32 cellular contexts compared by ENCODE assay signal in the genomic region with DNA sequence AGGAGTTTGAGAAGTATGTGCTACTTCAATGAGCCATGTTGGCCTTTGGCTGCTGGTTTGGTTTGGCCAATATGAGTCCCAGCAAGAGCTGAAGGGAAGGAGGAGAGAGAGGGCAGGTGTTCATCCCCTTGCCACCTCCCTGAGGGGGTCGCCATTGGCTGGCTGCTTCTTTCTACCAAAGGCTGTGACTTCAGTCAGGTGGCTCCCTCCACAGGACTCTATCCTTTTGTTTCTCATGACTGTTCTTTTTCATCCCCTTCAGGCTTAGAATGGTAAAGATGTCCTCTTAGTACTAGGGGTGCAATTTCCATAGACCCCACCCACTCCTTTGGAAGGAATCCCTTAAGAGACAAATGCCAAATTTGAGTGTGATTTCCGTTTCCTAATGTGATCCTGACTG. TPM values are rescaled to one million over a fixed set of nuclear protein-coding genes. Genes with fewer than 3 reads are reported as not detected.
DNase-seq lines count a peak whose midpoint lies in the region; ATAC-seq, FAIRE-seq and TF ChIP-seq lines count a peak whose summit lies in the region.
"Had no signal": no experiment of that assay in that cellular context is flagged by ENCODE, and none has a peak within 500 bp of the region (broad histone marks: within the 10 kb centered on the region; RNA-seq: fewer than 3 reads in every experiment).

No MANE protein-coding gene starts in this region.

- no peaks in the 10 kb centered on the region for H3K9me3 Mint-ChIP-seq in neural progenitor cell
- H3K9me3 Mint-ChIP-seq: activated T-cell treated with anti-CD3 and anti-CD28 coated beads, Interleukin-2, amount 50 U/mL, for 4 hours had no signal

- RAD21 ChIA-PET in GM12878 (lab: Charles Lee; ENCODE audit: unreplicated experiment) = no interaction called here

- H3F3A ChIP-seq in Loucy (ENCODE audit: low read depth) = no peaks in the 10 kb centered on the region
- no peaks in the 10 kb centered on the region for H3F3A ChIP-seq in neural progenitor cell (ENCODE audit: low read depth)

- TF ChIP-seq RAD21 in GM12878 (IDR thresholded peaks at IDR 0.05; ENCODE audit: insufficient read depth, low read depth, low read length) = no peak

- in situ Hi-C loops in GM12878 (cut with MboI) = no loop called here

- intact Hi-C loops in GM12878 (cut with micrococcal nuclease; ENCODE audit: unreplicated experiment) = no loop called here
- intact Hi-C loops in esophagus muscularis mucosa (cut with DNase I) = no loop called here

- TF ChIP-seq EP300 in GM12878 (IDR thresholded peaks at IDR 0.05; ENCODE audit: borderline replicate concordance in 1 of 2, control insufficient read depth in 1 of 2, low read depth in 2 of 2, low read length in 2 of 2) (no peak), esophagus muscularis mucosa (IDR thresholded peaks at IDR 0.05) (no peak)

- H2AFZ ChIP-seq in Loucy (ENCODE audit: low read length) (no peak overlapping the region), GM12878 (ENCODE audit: control insufficient read depth, low read depth, low read length) (no peak overlapping the region), neural progenitor cell (replicated peaks) (peak overlapping the region; percentile 67)
- H2AFZ ChIP-seq: GM23248 had no signal

- H3K36me3 Mint-ChIP-seq in neural progenitor cell = no peaks in the 10 kb centered on the region
- H3K36me3 Mint-ChIP-seq: CD4-positive, alpha-beta memory T cell had no signal

- no TSS peak for BruUV-seq in GM12878 (replicated peaks; lab: Mats Ljungman, UMichigan)

- H3K4me1 ChIP-seq in Loucy (ENCODE audit: insufficient read depth, low read length, poor library complexity, severe bottlenecking) = no peaks in the 10 kb centered on the region
- no peaks in the 10 kb centered on the region for H3K4me1 ChIP-seq in GM12878 (ENCODE audit: control insufficient read depth, insufficient read depth, low read length)
- no peaks in the 10 kb centered on the region for H3K4me1 ChIP-seq in neural progenitor cell
- H3K4me1 ChIP-seq in esophagus muscularis mucosa = peaks cover 0 to 49% (median 37%) of the 10 kb centered on the region in 4 donors
- H3K4me1 ChIP-seq: psoas muscle had no signal

- POLR2A ChIA-PET in GM12878 (lab: Charles Lee) = no interaction called here

- SMC1A ChIA-PET in GM12878 (lab: Charles Lee; ENCODE audit: uncharacterized antibody, unreplicated experiment) = interaction anchor here (0.6 kb wide), 1 partner anchor 418 kb away, joined by 4 read pairs; no protein-coding TSS in a partner anchor

- FAIRE-seq in GM12878 (lab: Jason Lieb, UNC) = no peak
- FAIRE-seq: bronchial epithelial cell, G401.6 had no signal

- H3K4me2 ChIP-seq in Loucy (ENCODE audit: low read depth, low read length, poor library complexity, severe bottlenecking) (no peak overlapping the region), GM12878 (ENCODE audit: control insufficient read depth, insufficient read depth) (no peak overlapping the region), neural progenitor cell (no peak overlapping the region)
- H3K4me2 ChIP-seq: SK-N-SH had no signal

- no peak overlapping the region for H3K27ac Mint-ChIP-seq in neural progenitor cell
- H3K27ac Mint-ChIP-seq: CD4-positive, alpha-beta memory T cell; T-helper 17 cell had no signal

- H3K4me1 Mint-ChIP-seq in neural progenitor cell = no peaks in the 10 kb centered on the region

- 0% methylated on average over 2 of the region's 2 CpGs for WGBS in GM12878 (ENCODE audit: insufficient coverage, insufficient replicate concordance, low lambda C conversion rate, missing lambda C conversion rate)
- 68% methylated on average over 2 of the region's 2 CpGs for WGBS in esophagus muscularis mucosa

- CTCF ChIA-PET in GM12878 (lab: Yijun Ruan, JAX) = interaction anchor here (0.7 kb wide), 1 partner anchor 98 kb away, joined by 3 read pairs; no protein-coding TSS in a partner anchor

- H3K36me3 ChIP-seq in Loucy (ENCODE audit: insufficient read depth, low read length) (no peaks in the 10 kb centered on the region), GM12878 (ENCODE audit: control insufficient read depth in 2 of 2, insufficient read depth in 2 of 2, low read length in 1 of 2) (no peaks in the 10 kb centered on the region), neural progenitor cell (no peaks in the 10 kb centered on the region), esophagus muscularis mucosa (no peaks in the 10 kb centered on the region)
- H3K36me3 ChIP-seq: gastroesophageal sphincter, neutrophil, tibial nerve had no signal

- H3K9me3 ChIP-seq in Loucy (ENCODE audit: insufficient read depth, low read depth, low read length) (no peaks in the 10 kb centered on the region), GM12878 (replicated peaks; ENCODE audit: control insufficient read depth, insufficient read depth, low read length) (no peaks in the 10 kb centered on the region), neural progenitor cell (ENCODE audit: low read depth) (no peaks in the 10 kb centered on the region), esophagus muscularis mucosa (no peaks in the 10 kb centered on the region)
- H3K9me3 ChIP-seq: gastroesophageal sphincter, neutrophil, psoas muscle, SK-N-SH, tibial nerve had no signal

- DNase-seq in NCI-H146 (lab: John Stamatoyannopoulos, UW) (peak; percentile 16), NCI-H146 treated with DMSO at 0.1 percent for 48 hours (lab: John Stamatoyannopoulos, UW; ENCODE audit: unreplicated experiment) (no peak), GM12878 (ENCODE audit: low read depth, low spot score) (no peak), neural progenitor cell (ENCODE audit: low spot score) (peak; percentile 39), hippocampal formation (lab: John Stamatoyannopoulos, UW) (no peak), esophagus muscularis mucosa (ENCODE audit: extremely low spot score) (no peak)
- DNase-seq: activated CD4-positive, alpha-beta T cell treated with anti-CD3 and anti-CD28 coated beads for 48 hours; activated naive CD4-positive, alpha-beta T cell treated with Interleukin-2 at 50 U/mL for 16 hours; activated T-cell treated with anti-CD3 and anti-CD28 coated beads, Interleukin-2, amount 50 U/mL, for 4 hours; amygdala; CD4-positive, alpha-beta memory T cell; DMS 273 treated with DMSO at 0.1 percent for 48 hours; GM23248; hypothalamus; mammary epithelial cell; NCI-H1417 treated with DMSO at 0.1 percent for 48 hours; NCI-H2171 treated with DMSO at 0.1 percent for 48 hours; NCI-H524; psoas muscle; SK-N-SH; T-helper 17 cell had no signal

- H3K27ac ChIP-seq in GM12878 (ENCODE audit: control insufficient read depth, insufficient read depth) = no peak overlapping the region
- no peak overlapping the region for H3K27ac ChIP-seq in neural progenitor cell
- H3K27ac ChIP-seq in esophagus muscularis mucosa (replicated peaks in 1 of 4) = no peak overlapping the region
- H3K27ac ChIP-seq: coronary artery, gastroesophageal sphincter, GM23248, HL-60, neutrophil, psoas muscle, tibial nerve had no signal

- H3K27me3 ChIP-seq in Loucy (ENCODE audit: insufficient read depth, low read length, poor library complexity, severe bottlenecking) = no peaks in the 10 kb centered on the region
- H3K27me3 ChIP-seq in GM12878 (replicated peaks in 1 of 2; ENCODE audit: control insufficient read depth in 2 of 2, insufficient read depth in 2 of 2, low read length in 1 of 2) = no peaks in the 10 kb centered on the region
- no peaks in the 10 kb centered on the region for H3K27me3 ChIP-seq in neural progenitor cell
- H3K27me3 ChIP-seq in esophagus muscularis mucosa = no peaks in the 10 kb centered on the region
- H3K27me3 ChIP-seq: gastroesophageal sphincter, tibial nerve had no signal

- H3K79me2 ChIP-seq in Loucy (ENCODE audit: insufficient read depth, low read length) (no peaks in the 10 kb centered on the region), GM12878 (ENCODE audit: control insufficient read depth, insufficient read depth, low read length) (no peaks in the 10 kb centered on the region), neural progenitor cell (ENCODE audit: low read depth) (no peaks in the 10 kb centered on the region)

- H3K9ac ChIP-seq in Loucy (ENCODE audit: low read depth, low read length, poor library complexity, severe bottlenecking) = no peak overlapping the region
- H3K9ac ChIP-seq in GM12878 (ENCODE audit: control insufficient read depth, insufficient read depth, low read length) = no peak overlapping the region
- no peak overlapping the region for H3K9ac ChIP-seq in neural progenitor cell
- H3K9ac ChIP-seq: GM23248, SK-N-SH had no signal

- no peaks in the 10 kb centered on the region for H3K27me3 Mint-ChIP-seq in neural progenitor cell (ENCODE audit: insufficient read depth, low read depth)

- H4K20me1 ChIP-seq in Loucy (ENCODE audit: insufficient read depth, low read length, poor library complexity, severe bottlenecking) (no peaks in the 10 kb centered on the region), GM12878 (ENCODE audit: control insufficient read depth, insufficient read depth) (no peaks in the 10 kb centered on the region), neural progenitor cell (ENCODE audit: low read depth) (no peaks in the 10 kb centered on the region)

- H3K9me2 ChIP-seq in Loucy (replicated peaks; ENCODE audit: low read depth, low read length) = no peaks in the 10 kb centered on the region
- H3K9me2 ChIP-seq: SK-N-SH had no signal

- H3K4me3 Mint-ChIP-seq in neural progenitor cell = no peak overlapping the region
- H3K4me3 Mint-ChIP-seq: activated T-cell treated with anti-CD3 and anti-CD28 coated beads, Interleukin-2, amount 50 U/mL, for 4 hours; CD4-positive, alpha-beta memory T cell; T-helper 17 cell had no signal

- H3K4me3 ChIP-seq in Loucy (ENCODE audit: low read length, poor library complexity, severe bottlenecking) = no peak overlapping the region
- H3K4me3 ChIP-seq in GM12878 = no peak overlapping the region
- no peak overlapping the region for H3K4me3 ChIP-seq in neural progenitor cell
- H3K4me3 ChIP-seq in esophagus muscularis mucosa = no peak overlapping the region
- H3K4me3 ChIP-seq: coronary artery, gastroesophageal sphincter, GM23248, psoas muscle, tibial nerve had no signal

- TF ChIP-seq POLR2A in GM12878 (IDR thresholded peaks at IDR 0.05; ENCODE audit: low read depth, low read length) (no peak), esophagus muscularis mucosa (IDR thresholded peaks at IDR 0.05; ENCODE audit: low read depth) (no peak)

- ATAC-seq in GM12878 (peak; percentile 29; the same call in 2 of the 3 replicates), HG03139 (IDR thresholded peaks at IDR 0.05; ENCODE audit: unreplicated experiment) (no peak)
- ATAC-seq: activated T-cell treated with anti-CD3 and anti-CD28 coated beads, Interleukin-2, amount 50 U/mL, for 4 hours; gastroesophageal sphincter; psoas muscle; T-helper 17 cell had no signal

- TF ChIP-seq CTCF in Loucy (conservative IDR thresholded peaks at IDR 0.05; ENCODE audit: low read length) = peak; percentile 22; the same call in 1 of the 2 replicates
- TF ChIP-seq CTCF in GM12878 (IDR thresholded peaks at IDR 0.05 in 2 of 3, conservative IDR thresholded peaks at IDR 0.05 in 1 of 3; ENCODE audit: control insufficient read depth in 2 of 3, extremely low read depth in 1 of 3, insufficient read depth in 1 of 3, low read depth in 3 of 3, low read length in 3 of 3) = peak in 1 of 3 experiments; percentile 22; a peak in 1 of 6 replicates
- peak; percentile 19 for TF ChIP-seq CTCF in neural progenitor cell (IDR thresholded peaks at IDR 0.05)
- TF ChIP-seq CTCF in esophagus muscularis mucosa (IDR thresholded peaks at IDR 0.05) = no peak

RNA-seq across cellular contexts. Expression of a gene that starts 31.2 kb away (rescaled TPM):
- total RNA-seq in GM12878 (2013; cell fraction: nucleolus; rRNA removed) = 12.5 and 13.2 TPM in 2 replicates
- total RNA-seq in GM12878 (2014; rRNA removed) (0.22 and 0.23 TPM in 2 replicates), GM12878 (2014; rRNA removed; fragmentation: Illumina TruSeq; extraction: Trizol) (0.32 and 0.36 TPM in 2 replicates), GM12878 (2021) (0.31 and 0.56 TPM in 2 replicates), neural progenitor cell (ENCODE audit: low replicate concordance) (0.13 and 0.77 TPM in 2 replicates), esophagus muscularis mucosa (1 to 10 TPM in 3 of 4 donors, under 1 TPM in 1; 0.83 to 2.0 (median 1.6) TPM)
- polyA plus RNA-seq in GM12878 (2011; ENCODE audit: low read depth) = 0.34 TPM
- polyA plus RNA-seq in GM12878 (2011; rRNA removed) (3.7 and 5.8 TPM in 2 replicates), GM12878 (2014; fragmentation: Illumina TruSeq; extraction: Trizol) (0.22 and 0.34 TPM in 2 replicates), GM12878 (2014; fragmentation: Nextera tagmentation; extraction: Ambion mirVana) (under 1 TPM; 0.11 to 0.37 TPM), GM12878 (2014; rRNA removed) (0.14 and 0.30 TPM in 2 replicates), GM12878 (2016; fragmentation: Nextera tagmentation; extraction: Ambion mirVana) (under 1 TPM; 0.04 to 0.16 TPM)
- polyA plus RNA-seq in GM12878 (2011; cell fraction: cytosol; rRNA removed) = 1.0 and 1.4 TPM in 2 replicates
- 6.0 and 6.2 TPM in 2 replicates for polyA plus RNA-seq in GM12878 (2011; cell fraction: nucleus; rRNA removed)
- polyA plus RNA-seq in GM12878 (2012) = 0.51 TPM in 2 replicates
- polyA minus RNA-seq in GM12878 (2011; rRNA and poly(A)+ RNA removed) = 4.2 and 4.8 TPM in 2 replicates
- 1.6 and 2.5 TPM in 2 replicates for polyA minus RNA-seq in GM12878 (2011; cell fraction: cytosol; rRNA and poly(A)+ RNA removed)
- polyA minus RNA-seq in GM12878 (2011; cell fraction: nucleus; rRNA and poly(A)+ RNA removed) = 3.9 and 4.3 TPM in 2 replicates
- total RNA-seq: activated CD8-positive, alpha-beta memory T cell treated with anti-CD3 and anti-CD28 coated beads for 36 hours; activated T-cell treated with anti-CD3 and anti-CD28 coated beads, Interleukin-2, amount 50 U/mL, for 4 hours; bronchial epithelial cell; CD4-positive, alpha-beta memory T cell; MCF 10A; T-helper 17 cell had no signal
- polyA plus RNA-seq: CD4-positive, alpha-beta memory T cell; mammary epithelial cell had no signal

Comparison
In these comparisons a context has a peak if more than half of its experiments do, and no peak if none do; other contexts are left out.
1. DNase-seq: peak in NCI-H146 (single experiment) and neural progenitor cell (single experiment); none in NCI-H146 treated with DMSO at 0.1 percent for 48 hours (single experiment), GM12878 (single experiment), hippocampal formation (0 of 2) and esophagus muscularis mucosa (single experiment).
2. CTCF ChIP-seq: peak in Loucy (single experiment) and neural progenitor cell (single experiment); none in esophagus muscularis mucosa (0 of 3).